Comparison of ENCODE assay signal across 8 cellular contexts in genomic region chr2:240921319-240922233, GRCh38. TPM values are rescaled to one million over a fixed set of nuclear protein-coding genes. Genes with fewer than 3 reads are reported as not detected.
DNase-seq lines count a peak whose midpoint lies in the region; ATAC-seq and TF ChIP-seq lines count a peak whose summit lies in the region.
"Had no signal": no experiment of that assay in that cellular context is flagged by ENCODE, and none has a peak within 500 bp of the region (broad histone marks: within the 10 kb centered on the region; RNA-seq: fewer than 3 reads in every experiment).

No MANE protein-coding gene starts in this region.

- DNase-seq in HFF-Myc (ENCODE audit: extremely low read depth, low read depth) = peak; percentile 66
- peak; percentile 48 for DNase-seq in activated CD8-positive, alpha-beta memory T cell treated with anti-CD3 and anti-CD28 coated beads, Interleukin-2, amount 50 U/mL, for 48 hours
- peak; percentile 77 for DNase-seq in left cardiac atrium
- peak; percentile 4 for DNase-seq in stimulated activated naive CD8-positive, alpha-beta T cell treated with anti-CD3 and anti-CD28 coated beads, Interleukin-15, Interleukin-2, amounts not matched to agents 100 U/mL and 50 U/mL, for 24 hours
- no peak for DNase-seq in G401 (ENCODE audit: low spot score)

- H3K4me3 ChIP-seq in HFF-Myc (replicated peaks; ENCODE audit: low read depth, low read length) = no peak overlapping the region
- H3K4me3 ChIP-seq: HAP-1 had no signal

- in situ Hi-C loops in G401 (cut with HindIII; ENCODE audit: low sequenced_read_pairs) = no loop called here

- ATAC-seq in left cardiac atrium (peak; percentile 70 to 87), HG03175 (IDR thresholded peaks at IDR 0.05; ENCODE audit: unreplicated experiment) (no peak), HG02981 (IDR thresholded peaks at IDR 0.05; ENCODE audit: unreplicated experiment) (no peak)
- no peak for ATAC-seq in stimulated activated naive CD8-positive, alpha-beta T cell treated with anti-CD3 and anti-CD28 coated beads, Interleukin-15, Interleukin-2, amounts not matched to agents 100 U/mL and 50 U/mL, for 24 hours

- TF ChIP-seq CTCF in HFF-Myc (IDR thresholded peaks at IDR 0.05; ENCODE audit: low read depth, low read length, missing control alignments) = no peak

- intact Hi-C loops in left cardiac atrium (cut with DNase I) = no loop called here

RNA-seq across cellular contexts. Expression of gene CROCC2, which starts 15.4 kb away (rescaled TPM):
- not detected for total RNA-seq in left cardiac atrium
- total RNA-seq in G401 (2014; rRNA removed; shearing (Covaris generic)) = not detected in 2 replicates

RNA-seq across cellular contexts. Expression of gene MAB21L4, which starts 25.6 kb away (rescaled TPM):
- not detected for total RNA-seq in left cardiac atrium
- not detected in 2 replicates for total RNA-seq in G401 (2014; rRNA removed; shearing (Covaris generic))

RNA-seq across cellular contexts. Expression of gene AGXT, which starts 53.0 kb away (rescaled TPM):
- under 1 TPM; 0.24 to 0.29 TPM for total RNA-seq in left cardiac atrium
- total RNA-seq in G401 (2014; rRNA removed; shearing (Covaris generic)) = not detected in 2 replicates

Comparison
In these comparisons a context has a peak if more than half of its experiments do, and no peak if none do; other contexts are left out.
1. ATAC-seq: peak in left cardiac atrium (2 of 2); none in stimulated activated naive CD8-positive, alpha-beta T cell treated with anti-CD3 and anti-CD28 coated beads, Interleukin-15, Interleukin-2, amounts not matched to agents 100 U/mL and 50 U/mL, for 24 hours (single experiment), HG03175 (single experiment) and HG02981 (single experiment).